Comparison of ENCODE assay signal across 8 cellular contexts in the genomic region with DNA sequence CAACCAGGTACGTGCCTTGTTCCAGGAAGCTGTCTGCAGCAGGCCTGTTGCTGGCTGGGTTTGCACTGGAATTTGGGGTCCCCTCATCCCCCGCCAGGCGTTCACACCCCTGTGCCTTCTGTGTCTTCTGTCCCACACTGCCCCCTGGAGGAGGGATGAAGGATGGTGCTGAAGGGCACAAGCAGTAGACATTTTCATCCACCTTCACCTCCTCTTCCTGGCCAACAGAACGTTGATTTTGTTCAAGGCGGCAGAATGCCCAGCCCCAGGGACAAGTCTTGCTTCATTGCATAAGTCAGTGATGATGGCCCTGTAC.
DNase-seq lines count a peak whose midpoint lies in the region; ATAC-seq and TF ChIP-seq lines count a peak whose summit lies in the region.

No MANE protein-coding gene starts in this region.

- no peaks in the 10 kb centered on the region for H3K9me2 ChIP-seq in Karpas-422 (replicated peaks; ENCODE audit: insufficient read depth, low read length)

- H3K27ac ChIP-seq in DND-41 (ENCODE audit: low read length) (no peak overlapping the region), Karpas-422 (ENCODE audit: low read length) (no peak overlapping the region)

- H3K27me3 ChIP-seq in DND-41 (ENCODE audit: insufficient read depth, low read length, poor library complexity) (no peaks in the 10 kb centered on the region), Karpas-422 (ENCODE audit: low read length) (no peaks in the 10 kb centered on the region; the same call in 1 of the 2 replicates)

- H3K4me1 ChIP-seq in DND-41 (ENCODE audit: insufficient read depth, low read length), result no peaks in the 10 kb centered on the region
- H3K4me1 ChIP-seq in Karpas-422 (ENCODE audit: low read length), result no peaks in the 10 kb centered on the region

- H3K36me3 ChIP-seq in DND-41 (ENCODE audit: insufficient read depth, low read length) (no peaks in the 10 kb centered on the region), Karpas-422 (ENCODE audit: insufficient read depth, low read length) (no peaks in the 10 kb centered on the region)

- no peak overlapping the region for H2AFZ ChIP-seq in DND-41 (ENCODE audit: low read depth, low read length)
- H2AFZ ChIP-seq in Karpas-422 (ENCODE audit: low read length), result peak overlapping the region; percentile 12; the same call in 1 of the 2 replicates

- peak; percentile 49 for DNase-seq in DND-41
- peak; percentile 87 for DNase-seq in Karpas-422
- DNase-seq in activated CD8-positive, alpha-beta memory T cell treated with anti-CD3 and anti-CD28 coated beads, Interleukin-2, amount 50 U/mL, for 48 hours, result peak; percentile 80
- DNase-seq in germinal center (ENCODE audit: low spot score), result peak; percentile 54
- peak; percentile 47 for DNase-seq in stimulated activated CD4-positive, alpha-beta T cell treated with anti-CD3 and anti-CD28 coated beads, Interleukin-4, amount 100 ng/mL, for 1 hour
- DNase-seq in NCI-H2196 (lab: John Stamatoyannopoulos, UW; ENCODE audit: unreplicated experiment), result no peak

- H4K20me1 ChIP-seq in DND-41 (ENCODE audit: insufficient read depth, low read length) (no peaks in the 10 kb centered on the region), Karpas-422 (ENCODE audit: insufficient read depth, low read depth, low read length) (no peaks in the 10 kb centered on the region)

- ATAC-seq in DND-41 (ENCODE audit: insufficient read depth, low read depth), result peak; percentile 62
- no peak for ATAC-seq in HG03565 (IDR thresholded peaks at IDR 0.05; ENCODE audit: unreplicated experiment)
- ATAC-seq in GM18858 (IDR thresholded peaks at IDR 0.05; ENCODE audit: unreplicated experiment), result no peak

- H3K9ac ChIP-seq in DND-41 (ENCODE audit: low read depth, low read length), result no peak overlapping the region
- no peak overlapping the region for H3K9ac ChIP-seq in Karpas-422 (ENCODE audit: low read length)

- H3K4me2 ChIP-seq in DND-41 (ENCODE audit: insufficient read depth, low read length) (no peak overlapping the region), Karpas-422 (ENCODE audit: low read depth, low read length, poor library complexity, severe bottlenecking) (no peak overlapping the region)

- no peak overlapping the region for H3K4me3 ChIP-seq in DND-41 (ENCODE audit: low read depth in 1 of 2, low read length in 2 of 2)
- no peak overlapping the region for H3K4me3 ChIP-seq in Karpas-422 (ENCODE audit: low read length)

- H3K79me2 ChIP-seq in DND-41 (ENCODE audit: insufficient read depth, low read length), result no peaks in the 10 kb centered on the region
- H3K79me2 ChIP-seq in Karpas-422 (ENCODE audit: low read length), result no peaks in the 10 kb centered on the region

- peak; percentile 76 for TF ChIP-seq CTCF in DND-41 (IDR thresholded peaks at IDR 0.05; ENCODE audit: borderline replicate concordance, extremely low read depth, low read length, poor library complexity, severe bottlenecking)

- H3K9me3 ChIP-seq in DND-41 (ENCODE audit: insufficient read depth, low read length, severe bottlenecking) (no peaks in the 10 kb centered on the region), Karpas-422 (ENCODE audit: low read length) (no peaks in the 10 kb centered on the region)
